ENCODE assay signal across 10 cellular contexts in genomic region chr12:52395761-52396434, GRCh38. TPM values are rescaled to one million over a fixed set of nuclear protein-coding genes. Genes with fewer than 3 reads are reported as not detected.
DNase-seq lines count a peak whose midpoint lies in the region; ATAC-seq and TF ChIP-seq lines count a peak whose summit lies in the region.
"Had no signal": no experiment of that assay in that cellular context is flagged by ENCODE, and none has a peak within 500 bp of the region (broad histone marks: within the 10 kb centered on the region; RNA-seq: fewer than 3 reads in every experiment).

No MANE protein-coding gene starts in this region.

- no peaks in the 10 kb centered on the region for H3K9me3 ChIP-seq in endodermal cell (ENCODE audit: control insufficient read depth, low read length)
- H3K9me3 ChIP-seq in sigmoid colon: no peaks in the 10 kb centered on the region
- H3K9me3 ChIP-seq: tibial artery had no signal

- no peak for TF ChIP-seq POLR2A in sigmoid colon (IDR thresholded peaks at IDR 0.05)

- H3K27ac ChIP-seq in endodermal cell (ENCODE audit: low read depth, low read length) (no peak overlapping the region), sigmoid colon (no peak overlapping the region), coronary artery (no peak overlapping the region)
- H3K27ac ChIP-seq: tibial artery had no signal

- H3K4me3 ChIP-seq in endodermal cell (ENCODE audit: low read length) (no peak overlapping the region), sigmoid colon (no peak overlapping the region), coronary artery (no peak overlapping the region)
- H3K4me3 ChIP-seq: tibial artery had no signal

- TF ChIP-seq EP300 in sigmoid colon (IDR thresholded peaks at IDR 0.05): no peak

- ATAC-seq in activated CD8-positive, alpha-beta T cell treated with anti-CD3 and anti-CD28 coated beads for 36 hours: peak; percentile 51
- ATAC-seq in activated CD8-positive, alpha-beta T cell treated with anti-CD3 and anti-CD28 coated beads, Interleukin-2, amount 10 ng/mL, durations not matched to agents 7 days and 5 days: no peak
- no peak for ATAC-seq in HG03442 (IDR thresholded peaks at IDR 0.05; ENCODE audit: unreplicated experiment)

- no peak overlapping the region for H3K9ac ChIP-seq in endodermal cell (ENCODE audit: extremely low read depth, low read length, poor library complexity, severe bottlenecking)

- no peaks in the 10 kb centered on the region for H3K9me3 Mint-ChIP-seq in activated CD8-positive, alpha-beta T cell treated with anti-CD3 and anti-CD28 coated beads for 36 hours
- no peaks in the 10 kb centered on the region for H3K9me3 Mint-ChIP-seq in activated CD8-positive, alpha-beta T cell treated with anti-CD3 and anti-CD28 coated beads, Interleukin-2, amount 10 ng/mL, durations not matched to agents 7 days and 5 days (ENCODE audit: insufficient read depth)
- no peaks in the 10 kb centered on the region for H3K9me3 Mint-ChIP-seq in endodermal cell

- no peaks in the 10 kb centered on the region for H3K27me3 Mint-ChIP-seq in activated CD8-positive, alpha-beta T cell treated with anti-CD3 and anti-CD28 coated beads for 36 hours
- peaks cover 5% of the 10 kb centered on the region for H3K27me3 Mint-ChIP-seq in activated CD8-positive, alpha-beta T cell treated with anti-CD3 and anti-CD28 coated beads, Interleukin-2, amount 10 ng/mL, durations not matched to agents 7 days and 5 days (ENCODE audit: low read depth)
- peaks cover 2% of the 10 kb centered on the region for H3K27me3 Mint-ChIP-seq in endodermal cell (ENCODE audit: insufficient read depth)

- H3K4me1 ChIP-seq in endodermal cell (ENCODE audit: control insufficient read depth, insufficient read depth, low read length) (no peaks in the 10 kb centered on the region), sigmoid colon (peaks cover 3 to 11% (median 10%) of the 10 kb centered on the region in 4 donors)

- H3K36me3 ChIP-seq in endodermal cell (ENCODE audit: control insufficient read depth, insufficient read depth, low read length) (no peaks in the 10 kb centered on the region), sigmoid colon (no peaks in the 10 kb centered on the region)
- H3K36me3 ChIP-seq: tibial artery had no signal

- H3K4me3 Mint-ChIP-seq in activated CD8-positive, alpha-beta T cell treated with anti-CD3 and anti-CD28 coated beads for 36 hours: no peak overlapping the region
- no peak overlapping the region for H3K4me3 Mint-ChIP-seq in activated CD8-positive, alpha-beta T cell treated with anti-CD3 and anti-CD28 coated beads, Interleukin-2, amount 10 ng/mL, durations not matched to agents 7 days and 5 days
- no peak overlapping the region for H3K4me3 Mint-ChIP-seq in endodermal cell

- no peak overlapping the region for H3K27ac Mint-ChIP-seq in activated CD8-positive, alpha-beta T cell treated with anti-CD3 and anti-CD28 coated beads for 36 hours
- H3K27ac Mint-ChIP-seq in activated CD8-positive, alpha-beta T cell treated with anti-CD3 and anti-CD28 coated beads, Interleukin-2, amount 10 ng/mL, durations not matched to agents 7 days and 5 days: no peak overlapping the region
- H3K27ac Mint-ChIP-seq in endodermal cell: no peak overlapping the region

- CTCF ChIA-PET in activated CD8-positive, alpha-beta T cell treated with anti-CD3 and anti-CD28 coated beads for 36 hours (lab: Charles Lee): interaction anchor here (0.7 to 1.5 kb wide), 10 partner anchors 15 to 484 kb away, joined by 3 to 6 read pairs (median 4); partner anchors contain the start of gene KRT80
- CTCF ChIA-PET in activated CD8-positive, alpha-beta T cell treated with anti-CD3 and anti-CD28 coated beads, Interleukin-2, amount 10 ng/mL, durations not matched to agents 7 days and 5 days (lab: Charles Lee): interaction anchor here (0.7 to 2.8 kb wide), 5 partner anchors 13 to 478 kb away, joined by 3 to 7 read pairs (median 3); no protein-coding TSS in a partner anchor

- peak; percentile 45 for TF ChIP-seq CTCF in activated CD8-positive, alpha-beta T cell treated with anti-CD3 and anti-CD28 coated beads for 36 hours (IDR thresholded peaks at IDR 0.05)
- peak; percentile 99 for TF ChIP-seq CTCF in endodermal cell (conservative IDR thresholded peaks at IDR 0.05)
- no peak for TF ChIP-seq CTCF in sigmoid colon (IDR thresholded peaks at IDR 0.05)
- no peak for TF ChIP-seq CTCF in coronary artery (IDR thresholded peaks at IDR 0.05)

- peak; percentile 28 for DNase-seq in activated CD8-positive, alpha-beta T cell treated with anti-CD3 and anti-CD28 coated beads for 36 hours
- DNase-seq in activated CD8-positive, alpha-beta T cell treated with anti-CD3 and anti-CD28 coated beads, Interleukin-2, amount 10 ng/mL, durations not matched to agents 7 days and 5 days: no peak
- peak; percentile 75 for DNase-seq in NCI-H2171 (lab: John Stamatoyannopoulos, UW)
- peak; percentile 99 for DNase-seq in endodermal cell
- DNase-seq in sigmoid colon: peak; percentile 79
- DNase-seq in coronary artery (ENCODE audit: low spot score): no peak
- no peak for DNase-seq in inferior parietal cortex (ENCODE audit: extremely low spot score)
- DNase-seq: DMS79, tibial artery had no signal

- H3K36me3 Mint-ChIP-seq in activated CD8-positive, alpha-beta T cell treated with anti-CD3 and anti-CD28 coated beads for 36 hours (ENCODE audit: low read depth): no peaks in the 10 kb centered on the region
- H3K36me3 Mint-ChIP-seq in activated CD8-positive, alpha-beta T cell treated with anti-CD3 and anti-CD28 coated beads, Interleukin-2, amount 10 ng/mL, durations not matched to agents 7 days and 5 days (ENCODE audit: low read depth): no peaks in the 10 kb centered on the region
- H3K36me3 Mint-ChIP-seq in endodermal cell (ENCODE audit: low read depth): no peaks in the 10 kb centered on the region

- intact Hi-C loops in activated CD8-positive, alpha-beta T cell treated with anti-CD3 and anti-CD28 coated beads for 36 hours (cut with micrococcal nuclease): no loop called here
- intact Hi-C loops in sigmoid colon (cut with DNase I): no loop called here

- POLR2A ChIA-PET in activated CD8-positive, alpha-beta T cell treated with anti-CD3 and anti-CD28 coated beads for 36 hours (lab: Charles Lee): no interaction called here
- POLR2A ChIA-PET in activated CD8-positive, alpha-beta T cell treated with anti-CD3 and anti-CD28 coated beads, Interleukin-2, amount 10 ng/mL, durations not matched to agents 7 days and 5 days (lab: Charles Lee): no interaction called here

- 70 to 74% methylated on average over 20 of the region's 20 CpGs for WGBS in endodermal cell (ENCODE audit: insufficient coverage in 1 of 2, insufficient read length in 1 of 2), 2 experiments
- WGBS in sigmoid colon, 2 donors: 70 to 73% methylated on average over 20 of the region's 20 CpGs

- no peaks in the 10 kb centered on the region for H3K27me3 ChIP-seq in endodermal cell (ENCODE audit: control insufficient read depth, insufficient read depth, low read length, poor library complexity, severe bottlenecking)
- H3K27me3 ChIP-seq in sigmoid colon: no peaks in the 10 kb centered on the region

- no peaks in the 10 kb centered on the region for H3K4me1 Mint-ChIP-seq in activated CD8-positive, alpha-beta T cell treated with anti-CD3 and anti-CD28 coated beads for 36 hours (ENCODE audit: low read depth)
- no peaks in the 10 kb centered on the region for H3K4me1 Mint-ChIP-seq in activated CD8-positive, alpha-beta T cell treated with anti-CD3 and anti-CD28 coated beads, Interleukin-2, amount 10 ng/mL, durations not matched to agents 7 days and 5 days (ENCODE audit: low read depth)
- H3K4me1 Mint-ChIP-seq in endodermal cell: peaks cover 4% of the 10 kb centered on the region

RNA-seq across cellular contexts. Expression of gene KRT82, which starts 10.2 kb away (rescaled TPM):
- total RNA-seq in activated CD8-positive, alpha-beta T cell treated with anti-CD3 and anti-CD28 coated beads for 36 hours: not detected
- not detected for total RNA-seq in activated CD8-positive, alpha-beta T cell treated with anti-CD3 and anti-CD28 coated beads, Interleukin-2, amount 10 ng/mL, durations not matched to agents 7 days and 5 days
- not detected for total RNA-seq in endodermal cell
- not detected for polyA plus RNA-seq in endodermal cell (2013, experiment 1 of 2)
- not detected for polyA plus RNA-seq in endodermal cell (2013, experiment 2 of 2)
- total RNA-seq in sigmoid colon: not detected
- polyA plus RNA-seq in sigmoid colon: under 1 TPM in 1 of 3 donors, not detected in 2; 0.03 TPM

RNA-seq across cellular contexts. Expression of gene KRT84, which starts 10.4 kb away (rescaled TPM):
- not detected for total RNA-seq in activated CD8-positive, alpha-beta T cell treated with anti-CD3 and anti-CD28 coated beads for 36 hours
- not detected for total RNA-seq in activated CD8-positive, alpha-beta T cell treated with anti-CD3 and anti-CD28 coated beads, Interleukin-2, amount 10 ng/mL, durations not matched to agents 7 days and 5 days
- not detected for total RNA-seq in endodermal cell
- polyA plus RNA-seq in endodermal cell (2013, experiment 1 of 2): not detected
- polyA plus RNA-seq in endodermal cell (2013, experiment 2 of 2): not detected
- not detected for total RNA-seq in sigmoid colon
- polyA plus RNA-seq in sigmoid colon: not detected

RNA-seq across cellular contexts. Expression of gene KRT85, which starts 28.6 kb away (rescaled TPM):
- total RNA-seq in activated CD8-positive, alpha-beta T cell treated with anti-CD3 and anti-CD28 coated beads for 36 hours: not detected
- total RNA-seq in activated CD8-positive, alpha-beta T cell treated with anti-CD3 and anti-CD28 coated beads, Interleukin-2, amount 10 ng/mL, durations not matched to agents 7 days and 5 days: not detected
- total RNA-seq in endodermal cell (not detected), sigmoid colon (not detected)
- polyA plus RNA-seq in endodermal cell (2013, experiment 1 of 2): not detected
- polyA plus RNA-seq in endodermal cell (2013, experiment 2 of 2): not detected
- polyA plus RNA-seq in sigmoid colon: not detected

RNA-seq across cellular contexts. Expression of gene KRT75, which starts 38.3 kb away (rescaled TPM):
- not detected for total RNA-seq in activated CD8-positive, alpha-beta T cell treated with anti-CD3 and anti-CD28 coated beads for 36 hours
- not detected for total RNA-seq in activated CD8-positive, alpha-beta T cell treated with anti-CD3 and anti-CD28 coated beads, Interleukin-2, amount 10 ng/mL, durations not matched to agents 7 days and 5 days
- total RNA-seq in endodermal cell (not detected), sigmoid colon (not detected)
- polyA plus RNA-seq in endodermal cell (2013, experiment 1 of 2): not detected
- polyA plus RNA-seq in endodermal cell (2013, experiment 2 of 2): not detected
- under 1 TPM in 1 of 3 donors, not detected in 2; 0.04 TPM for polyA plus RNA-seq in sigmoid colon

RNA-seq across cellular contexts. Expression of gene KRT6B, which starts 56.0 kb away (rescaled TPM):
- total RNA-seq in activated CD8-positive, alpha-beta T cell treated with anti-CD3 and anti-CD28 coated beads for 36 hours: not detected
- not detected for total RNA-seq in activated CD8-positive, alpha-beta T cell treated with anti-CD3 and anti-CD28 coated beads, Interleukin-2, amount 10 ng/mL, durations not matched to agents 7 days and 5 days
- total RNA-seq in endodermal cell (not detected), sigmoid colon (not detected)
- polyA plus RNA-seq in endodermal cell (2013, experiment 1 of 2): not detected
- not detected for polyA plus RNA-seq in endodermal cell (2013, experiment 2 of 2)
- polyA plus RNA-seq in sigmoid colon: under 1 TPM in 2 of 3 donors, not detected in 1; 0.60 to 0.61 TPM

Comparison
In these comparisons a context has a peak if more than half of its experiments do, and no peak if none do; other contexts are left out.
1. DNase-seq: peak in activated CD8-positive, alpha-beta T cell treated with anti-CD3 and anti-CD28 coated beads for 36 hours (single experiment), NCI-H2171 (single experiment), endodermal cell (single experiment) and sigmoid colon (single experiment); none in activated CD8-positive, alpha-beta T cell treated with anti-CD3 and anti-CD28 coated beads, Interleukin-2, amount 10 ng/mL, durations not matched to agents 7 days and 5 days (single experiment), coronary artery (single experiment) and inferior parietal cortex (single experiment).
2. CTCF ChIP-seq: peak in activated CD8-positive, alpha-beta T cell treated with anti-CD3 and anti-CD28 coated beads for 36 hours (single experiment) and endodermal cell (single experiment); none in sigmoid colon (0 of 4) and coronary artery (single experiment).